14 cellular contexts compared by ENCODE assay signal in genomic region chr6:31669676-31670075, GRCh38. TPM values are rescaled to one million over a fixed set of nuclear protein-coding genes. Genes with fewer than 3 reads are reported as not detected.
DNase-seq lines count a peak whose midpoint lies in the region; FAIRE-seq and TF ChIP-seq lines count a peak whose summit lies in the region.
"Had no signal": no experiment of that assay in that cellular context is flagged by ENCODE, and none has a peak within 500 bp of the region (broad histone marks: within the 10 kb centered on the region; RNA-seq: fewer than 3 reads in every experiment).

Gene LY6G5B, plus strand, starts transcription at chr6:31669976. Its CDS starts 975 bp downstream, at chr6:31670951.

- peaks cover 27% of the 10 kb centered on the region for H3K4me1 Mint-ChIP-seq in T-helper 2 cell treated with Interferon-gamma antibody and Interleukin-4, amounts not matched to agents 5 μg/mL and 100 μg/mL, for 36 hours (ENCODE audit: low read depth)
- H3K4me1 Mint-ChIP-seq in chondrocyte (ENCODE audit: low read depth) (peaks cover 16% of the 10 kb centered on the region), progenitor cell of endocrine pancreas (ENCODE audit: low read depth) (peaks cover 11% of the 10 kb centered on the region)

- peaks cover 24% of the 10 kb centered on the region for H3K4me1 ChIP-seq in Loucy (ENCODE audit: insufficient read depth, low read length, poor library complexity, severe bottlenecking)

- H3K9me2 ChIP-seq in Loucy (replicated peaks; ENCODE audit: low read depth, low read length), result no peaks in the 10 kb centered on the region

- no peaks in the 10 kb centered on the region for H3K27me3 ChIP-seq in Loucy (ENCODE audit: insufficient read depth, low read length, poor library complexity, severe bottlenecking)

- H3K79me2 ChIP-seq in Loucy (ENCODE audit: insufficient read depth, low read length), result peaks cover 51% of the 10 kb centered on the region

- H3K36me3 Mint-ChIP-seq in T-helper 2 cell treated with Interferon-gamma antibody and Interleukin-4, amounts not matched to agents 5 μg/mL and 100 μg/mL, for 36 hours (ENCODE audit: low read depth), result peaks cover 70% of the 10 kb centered on the region
- H3K36me3 Mint-ChIP-seq in chondrocyte (ENCODE audit: low read depth) (peaks cover 43% of the 10 kb centered on the region), progenitor cell of endocrine pancreas (ENCODE audit: insufficient read depth) (peaks cover 17% of the 10 kb centered on the region)

- H3K4me2 ChIP-seq in Loucy (ENCODE audit: low read depth, low read length, poor library complexity, severe bottlenecking), result peak within 1 kb of the TSS; percentile 99

- intact Hi-C loops in T-helper 2 cell treated with Interferon-gamma antibody and Interleukin-4, amounts not matched to agents 100 ng/mL and 5 ng/mL, for 36 hours (cut with micrococcal nuclease), result loop anchor here (5.0 to 10.0 kb wide), 3 partner anchors 128 to 505 kb away; partner anchors contain the start of genes AGPAT1, NELFE, RNF5 and SKIC2

- no peak within 1 kb of the TSS for H3K4me3 ChIP-seq in Loucy (ENCODE audit: low read length, poor library complexity, severe bottlenecking)
- H3K4me3 ChIP-seq: lung had no signal

- FAIRE-seq in urothelium cell line (lab: Jason Lieb, UNC), result no peak

- H3K27ac Mint-ChIP-seq in T-helper 2 cell treated with Interferon-gamma antibody and Interleukin-4, amounts not matched to agents 5 μg/mL and 100 μg/mL, for 36 hours, result no peak within 1 kb of the TSS
- H3K27ac Mint-ChIP-seq in chondrocyte (ENCODE audit: unreplicated experiment), result no peak within 1 kb of the TSS
- H3K27ac Mint-ChIP-seq in progenitor cell of endocrine pancreas, result no peak within 1 kb of the TSS
- H3K27ac Mint-ChIP-seq: dendritic cell treated with granulocyte-macrophage colony-stimulating factor and Interleukin-4, amounts not matched to agents 40 ng/mL and 50 ng/mL, for 4 days had no signal

- DNase-seq in T-helper 2 cell treated with Interferon-gamma antibody and Interleukin-4, amounts not matched to agents 5 μg/mL and 100 μg/mL, for 36 hours (ENCODE audit: low spot score), result no peak
- no peak for DNase-seq in chondrocyte (ENCODE audit: low spot score)
- DNase-seq in progenitor cell of endocrine pancreas (ENCODE audit: low spot score, unreplicated experiment), result no peak
- no peak for DNase-seq in NCI-H524 (lab: John Stamatoyannopoulos, UW)
- DNase-seq in urothelium cell line (ENCODE audit: low spot score), result no peak
- DNase-seq in NOMO-1 treated with DMSO at 0.1 percent for 48 hours (lab: John Stamatoyannopoulos, UW; ENCODE audit: unreplicated experiment), result no peak
- DNase-seq: amniotic stem cell, DMS153, NCI-H2227 treated with DMSO at 0.1 percent for 48 hours, occipital lobe had no signal

- no peaks in the 10 kb centered on the region for H3K9me3 Mint-ChIP-seq in T-helper 2 cell treated with Interferon-gamma antibody and Interleukin-4, amounts not matched to agents 5 μg/mL and 100 μg/mL, for 36 hours
- H3K9me3 Mint-ChIP-seq in chondrocyte (ENCODE audit: low read depth), result no peaks in the 10 kb centered on the region
- H3K9me3 Mint-ChIP-seq in progenitor cell of endocrine pancreas (ENCODE audit: low read depth), result no peaks in the 10 kb centered on the region
- H3K9me3 Mint-ChIP-seq: dendritic cell treated with granulocyte-macrophage colony-stimulating factor and Interleukin-4, amounts not matched to agents 40 ng/mL and 50 ng/mL, for 4 days had no signal

- H2AFZ ChIP-seq in Loucy (ENCODE audit: low read length), result no peak within 1 kb of the TSS

- H3K4me3 Mint-ChIP-seq in T-helper 2 cell treated with Interferon-gamma antibody and Interleukin-4, amounts not matched to agents 5 μg/mL and 100 μg/mL, for 36 hours, result no peak within 1 kb of the TSS
- H3K4me3 Mint-ChIP-seq in chondrocyte (ENCODE audit: unreplicated experiment), result no peak within 1 kb of the TSS
- no peak within 1 kb of the TSS for H3K4me3 Mint-ChIP-seq in progenitor cell of endocrine pancreas (ENCODE audit: low read depth)
- H3K4me3 Mint-ChIP-seq: dendritic cell treated with granulocyte-macrophage colony-stimulating factor and Interleukin-4, amounts not matched to agents 40 ng/mL and 50 ng/mL, for 4 days had no signal

- peak within 1 kb of the TSS; percentile 98 for H3K9ac ChIP-seq in Loucy (ENCODE audit: low read depth, low read length, poor library complexity, severe bottlenecking)

- H3K36me3 ChIP-seq in Loucy (ENCODE audit: insufficient read depth, low read length), result peaks cover 54% of the 10 kb centered on the region; the same call in 1 of the 2 replicates

- no peaks in the 10 kb centered on the region for H3K9me3 ChIP-seq in Loucy (ENCODE audit: insufficient read depth, low read depth, low read length)

- no peak for TF ChIP-seq CTCF in Loucy (conservative IDR thresholded peaks at IDR 0.05; ENCODE audit: low read length)
- no peak for TF ChIP-seq CTCF in chondrocyte (IDR thresholded peaks at IDR 0.05)
- no peak for TF ChIP-seq CTCF in progenitor cell of endocrine pancreas (IDR thresholded peaks at IDR 0.05; ENCODE audit: unreplicated experiment)

- no peaks in the 10 kb centered on the region for H3K27me3 Mint-ChIP-seq in T-helper 2 cell treated with Interferon-gamma antibody and Interleukin-4, amounts not matched to agents 5 μg/mL and 100 μg/mL, for 36 hours (ENCODE audit: low read depth)
- H3K27me3 Mint-ChIP-seq in chondrocyte (ENCODE audit: low read depth) (no peaks in the 10 kb centered on the region), progenitor cell of endocrine pancreas (no peaks in the 10 kb centered on the region)
- H3K27me3 Mint-ChIP-seq: dendritic cell treated with granulocyte-macrophage colony-stimulating factor and Interleukin-4, amounts not matched to agents 40 ng/mL and 50 ng/mL, for 4 days had no signal

- H4K20me1 ChIP-seq in Loucy (ENCODE audit: insufficient read depth, low read length, poor library complexity, severe bottlenecking), result peaks cover 22% of the 10 kb centered on the region

- no peaks in the 10 kb centered on the region for H3F3A ChIP-seq in Loucy (ENCODE audit: low read depth)

RNA-seq across cellular contexts. Expression of gene LY6G5B, which starts in this region (rescaled TPM):
- 27.9 and 32.1 TPM in 2 replicates for total RNA-seq in T-helper 2 cell treated with Interferon-gamma antibody and Interleukin-4, amounts not matched to agents 100 ng/mL and 5 ng/mL, for 36 hours
- total RNA-seq in chondrocyte (10.2 to 14.3 TPM (median 11.7 TPM) in 3 replicates), progenitor cell of endocrine pancreas (24.8 and 30.6 TPM in 2 replicates)
